8 cellular contexts compared by ENCODE assay signal in the genomic region with DNA sequence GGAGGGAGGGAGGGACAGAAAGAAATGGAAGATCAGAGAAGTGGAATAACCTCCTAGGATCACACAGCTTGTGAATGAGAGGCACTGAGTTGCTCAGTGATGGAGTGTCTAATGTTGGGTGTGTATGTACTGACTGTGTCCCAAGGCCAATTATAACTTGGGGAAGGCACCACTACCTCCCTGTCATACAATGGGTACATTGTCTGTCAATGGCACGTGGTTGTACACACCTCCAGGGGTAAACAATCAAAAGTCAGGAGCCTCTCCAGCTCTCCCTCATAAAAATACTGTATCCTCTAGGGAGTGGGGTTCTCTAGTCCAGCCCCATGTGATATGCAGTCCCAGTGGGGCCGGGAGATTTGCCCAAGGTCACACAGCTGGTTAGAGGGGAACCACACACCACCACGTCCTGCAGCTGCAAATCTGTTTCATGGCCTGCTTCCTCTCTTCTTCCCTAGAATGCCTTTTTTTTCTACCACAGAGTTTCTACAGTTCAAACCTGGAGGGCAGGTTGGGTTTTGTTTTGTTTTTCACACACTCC.
DNase-seq lines count a peak whose midpoint lies in the region; ATAC-seq and TF ChIP-seq lines count a peak whose summit lies in the region.

No MANE protein-coding gene starts in this region.

- no peak for TF ChIP-seq CTCF in GM13977 (IDR thresholded peaks at IDR 0.05; ENCODE audit: extremely low read depth, insufficient read depth, missing control alignments)

- DNase-seq in GM13977 (ENCODE audit: low spot score), result peak; percentile 77
- peak; percentile 91 for DNase-seq in HuH-7.5 (ENCODE audit: low spot score)
- no peak for DNase-seq in kidney tubule cell (ENCODE audit: low spot score)
- DNase-seq in NCI-H446 treated with DMSO at 0.1 percent for 48 hours (lab: John Stamatoyannopoulos, UW), result no peak
- DNase-seq in DMS79 treated with DMSO at 0.1 percent for 48 hours (lab: John Stamatoyannopoulos, UW), result no peak
- no peak for DNase-seq in NCI-H1105 (lab: John Stamatoyannopoulos, UW)

- in situ Hi-C loops in GM13977 (cut with MboI; ENCODE audit: low pct_unique_long_range_greater_than_20kb, low sequenced_read_pairs, unreplicated experiment), result no loop called here

- peak; percentile 87 for ATAC-seq in GM21529 (IDR thresholded peaks at IDR 0.05; ENCODE audit: unreplicated experiment)
- peak; percentile 53 for ATAC-seq in esophagus mucosa

Comparison
In these comparisons a context has a peak if more than half of its experiments do, and no peak if none do; other contexts are left out.
1. DNase-seq: peak in GM13977 (single experiment) and HuH-7.5 (single experiment); none in kidney tubule cell (single experiment), NCI-H446 treated with DMSO at 0.1 percent for 48 hours (single experiment), DMS79 treated with DMSO at 0.1 percent for 48 hours (single experiment) and NCI-H1105 (single experiment).